14 cellular contexts compared by ENCODE assay signal in genomic region chr11:36065436-36065835, GRCh38.
"Had no signal": no experiment of that assay in that cellular context is flagged by ENCODE, and none has a peak within 500 bp of the region (broad histone marks: within the 10 kb centered on the region; RNA-seq: fewer than 3 reads in every experiment).

No MANE protein-coding gene starts in this region.

- H3K4me1 Mint-ChIP-seq: central memory CD8-positive, alpha-beta T cell; T-cell had no signal

- H3K36me3 Mint-ChIP-seq: natural killer cell treated with Interleukin-12 subunit alpha and Interleukin-12 subunit beta and Interleukin-15 and Interleukin-18, amount 100 ng/mL, for 72 hours; T-cell had no signal

- H3K4me1 ChIP-seq: esophagus muscularis mucosa, prostate gland, uterus had no signal

- H3K27ac Mint-ChIP-seq: natural killer cell treated with Interleukin-12 subunit alpha and Interleukin-12 subunit beta and Interleukin-15 and Interleukin-18, amount 100 ng/mL, for 72 hours; T-cell had no signal

- H3K9me3 Mint-ChIP-seq: natural killer cell treated with Interleukin-12 subunit alpha and Interleukin-12 subunit beta and Interleukin-15 and Interleukin-18, amount 100 ng/mL, for 72 hours had no signal

- H3K27ac ChIP-seq: esophagus muscularis mucosa, prostate gland, uterus had no signal

- H3K9me3 ChIP-seq: prostate gland, uterus had no signal

- H3K4me3 ChIP-seq: esophagus muscularis mucosa, heart left ventricle, prostate gland, uterus had no signal

- DNase-seq: activated CD4-positive, alpha-beta T cell treated with anti-CD3 and anti-CD28 coated beads for 1 hour; activated CD4-positive, alpha-beta T cell treated with anti-CD3 and anti-CD28 coated beads, Interleukin-2, amount 50 U/mL, for 48 hours; activated T-cell treated with anti-CD3 and anti-CD28 coated beads, Interleukin-2, amount 50 U/mL, for 48 hours; dermis blood vessel endothelial cell; heart left ventricle; islet precursor cell; occipital lobe; T-cell; T1000; uterus had no signal

- H3K27me3 ChIP-seq: esophagus muscularis mucosa, heart left ventricle, uterus had no signal

- H3K36me3 ChIP-seq: esophagus muscularis mucosa, heart left ventricle, prostate gland, uterus had no signal

- H3K4me3 Mint-ChIP-seq: central memory CD8-positive, alpha-beta T cell; natural killer cell treated with Interleukin-12 subunit alpha and Interleukin-12 subunit beta and Interleukin-15 and Interleukin-18, amount 100 ng/mL, for 72 hours; T-cell had no signal
